25 cellular contexts compared by ENCODE assay signal in genomic region chr21:42741056-42741455, GRCh38.
"Had no signal": no experiment of that assay in that cellular context is flagged by ENCODE, and none has a peak within 500 bp of the region (broad histone marks: within the 10 kb centered on the region; RNA-seq: fewer than 3 reads in every experiment).

No MANE protein-coding gene starts in this region.

- H3K27me3 Mint-ChIP-seq: activated CD4-positive, alpha-beta T cell treated with anti-CD3 and anti-CD28 coated beads, Interleukin-2, amount 10 ng/mL, durations not matched to agents 7 days and 5 days; activated naive CD4-positive, alpha-beta T cell treated with anti-CD3 and anti-CD28 coated beads, Interleukin-2, amount 50 U/mL, for 24 hours; activated naive CD8-positive, alpha-beta T cell treated with anti-CD3 and anti-CD28 coated beads, Interleukin-2, amount 50 U/mL, for 24 hours; activated T-cell treated with anti-CD3 and anti-CD28 coated beads, Interleukin-2, amount 50 U/mL, for 24 hours; dendritic cell treated with granulocyte-macrophage colony-stimulating factor and Interleukin-4, amounts not matched to agents 40 ng/mL and 50 ng/mL, for 4 days had no signal

- H3K4me3 ChIP-seq: breast epithelium, left lung, pancreas, prostate gland, spleen had no signal

- H3K4me3 Mint-ChIP-seq: activated CD4-positive, alpha-beta memory T cell treated with anti-CD3 and anti-CD28 coated beads, Interleukin-2, amount 10 ng/mL, durations not matched to agents 7 days and 5 days; activated CD4-positive, alpha-beta T cell treated with anti-CD3 and anti-CD28 coated beads, Interleukin-2, amount 10 ng/mL, durations not matched to agents 7 days and 5 days; activated naive CD4-positive, alpha-beta T cell treated with anti-CD3 and anti-CD28 coated beads, Interleukin-2, amount 50 U/mL, for 24 hours; activated naive CD8-positive, alpha-beta T cell treated with anti-CD3 and anti-CD28 coated beads, Interleukin-2, amount 50 U/mL, for 24 hours; activated T-cell treated with anti-CD3 and anti-CD28 coated beads, Interleukin-2, amount 50 U/mL, for 24 hours; central memory CD8-positive, alpha-beta T cell; dendritic cell treated with granulocyte-macrophage colony-stimulating factor and Interleukin-4, amounts not matched to agents 40 ng/mL and 50 ng/mL, for 4 days; endodermal cell; mesothelial cell of epicardium had no signal

- H3K36me3 ChIP-seq: breast epithelium, left lung, pancreas, prostate gland had no signal

- H3K27ac ChIP-seq: left lung, pancreas, prostate gland, spleen had no signal

- H3K4me1 ChIP-seq: breast epithelium, prostate gland had no signal

- H3K27me3 ChIP-seq: breast epithelium, left lung, pancreas had no signal

- H3K9me3 Mint-ChIP-seq: activated CD4-positive, alpha-beta memory T cell treated with anti-CD3 and anti-CD28 coated beads, Interleukin-2, amount 10 ng/mL, durations not matched to agents 7 days and 5 days; activated CD4-positive, alpha-beta T cell treated with anti-CD3 and anti-CD28 coated beads, Interleukin-2, amount 10 ng/mL, durations not matched to agents 7 days and 5 days; activated naive CD4-positive, alpha-beta T cell treated with anti-CD3 and anti-CD28 coated beads, Interleukin-2, amount 50 U/mL, for 24 hours; activated naive CD8-positive, alpha-beta T cell treated with anti-CD3 and anti-CD28 coated beads, Interleukin-2, amount 50 U/mL, for 24 hours; activated T-cell treated with anti-CD3 and anti-CD28 coated beads, Interleukin-2, amount 50 U/mL, for 24 hours; central memory CD8-positive, alpha-beta T cell; dendritic cell treated with granulocyte-macrophage colony-stimulating factor and Interleukin-4, amounts not matched to agents 40 ng/mL and 50 ng/mL, for 4 days; endodermal cell; mesothelial cell of epicardium; naive B cell had no signal

- FAIRE-seq: pancreas had no signal

- DNase-seq: activated CD4-positive, alpha-beta memory T cell treated with anti-CD3 and anti-CD28 coated beads, Interleukin-2, amount 10 ng/mL, durations not matched to agents 7 days and 5 days; activated CD4-positive, alpha-beta T cell treated with anti-CD3 and anti-CD28 coated beads, Interleukin-2, amount 10 ng/mL, durations not matched to agents 7 days and 5 days; activated CD8-positive, alpha-beta memory T cell treated with anti-CD3 and anti-CD28 coated beads, Interleukin-2, amount 50 U/mL, for 48 hours; activated naive CD8-positive, alpha-beta T cell treated with anti-CD3 and anti-CD28 coated beads, Interleukin-2, amount 50 U/mL, for 24 hours; activated T-cell treated with anti-CD3 and anti-CD28 coated beads, Interleukin-2, amount 50 U/mL, for 24 hours; amygdala; endodermal cell; foreskin fibroblast; head of caudate nucleus; kidney glomerular epithelial cell; left lung; naive B cell; nucleus accumbens; pancreas; retina; spleen; stimulated activated naive CD4-positive, alpha-beta T cell had no signal

- H3K27ac Mint-ChIP-seq: activated CD4-positive, alpha-beta memory T cell treated with anti-CD3 and anti-CD28 coated beads, Interleukin-2, amount 10 ng/mL, durations not matched to agents 7 days and 5 days; activated naive CD4-positive, alpha-beta T cell treated with anti-CD3 and anti-CD28 coated beads, Interleukin-2, amount 50 U/mL, for 24 hours; activated naive CD8-positive, alpha-beta T cell treated with anti-CD3 and anti-CD28 coated beads, Interleukin-2, amount 50 U/mL, for 24 hours; activated T-cell treated with anti-CD3 and anti-CD28 coated beads, Interleukin-2, amount 50 U/mL, for 24 hours; dendritic cell treated with granulocyte-macrophage colony-stimulating factor and Interleukin-4, amounts not matched to agents 40 ng/mL and 50 ng/mL, for 4 days; endodermal cell; mesothelial cell of epicardium; naive B cell had no signal

- H3K36me3 Mint-ChIP-seq: activated naive CD4-positive, alpha-beta T cell treated with anti-CD3 and anti-CD28 coated beads, Interleukin-2, amount 50 U/mL, for 24 hours; naive B cell had no signal

- H3K4me1 Mint-ChIP-seq: endodermal cell had no signal

- ATAC-seq: activated CD4-positive, CD25-positive, alpha-beta regulatory T cell treated with anti-CD3 and anti-CD28 coated beads, Interleukin-2, amount 50 U/mL, for 24 hours; activated naive CD8-positive, alpha-beta T cell treated with anti-CD3 and anti-CD28 coated beads, Interleukin-2, amount 50 U/mL, for 24 hours; esophagus mucosa; left lung; pancreas had no signal

- H3K9me3 ChIP-seq: breast epithelium, left lung, pancreas, prostate gland, spleen had no signal
